Comparison of ENCODE assay signal across 25 cellular contexts in genomic region chr1:184368354-184368753, GRCh38. TPM values are rescaled to one million over a fixed set of nuclear protein-coding genes. Genes with fewer than 3 reads are reported as not detected.
"Had no signal": no experiment of that assay in that cellular context is flagged by ENCODE, and none has a peak within 500 bp of the region (broad histone marks: within the 10 kb centered on the region; RNA-seq: fewer than 3 reads in every experiment).

No MANE protein-coding gene starts in this region.

- H3K4me3 ChIP-seq: coronary artery, esophagus muscularis mucosa, neural progenitor cell, sigmoid colon, suprapubic skin, transverse colon, upper lobe of right lung, uterus had no signal

- H3K36me3 ChIP-seq: esophagus muscularis mucosa, neural progenitor cell, sigmoid colon, suprapubic skin, transverse colon, upper lobe of right lung, uterus had no signal

- FAIRE-seq: endothelial cell of umbilical vein, frontal cortex, keratinocyte, small intestine had no signal

- H3K4me1 ChIP-seq: parathyroid adenoma, suprapubic skin, upper lobe of right lung, uterus had no signal

- H3K27ac ChIP-seq: coronary artery, esophagus muscularis mucosa, neural progenitor cell, parathyroid adenoma, suprapubic skin, transverse colon, upper lobe of right lung, uterus had no signal

- ATAC-seq: naive thymus-derived CD4-positive, alpha-beta T cell; right cardiac atrium; stimulated activated naive CD8-positive, alpha-beta T cell treated with anti-CD3 and anti-CD28 coated beads, Interleukin-15, amount 100 ng/mL, for 72 hours; upper lobe of right lung had no signal

- H3K27me3 ChIP-seq: esophagus muscularis mucosa, neural progenitor cell, sigmoid colon, suprapubic skin, transverse colon, upper lobe of right lung, uterus had no signal

- DNase-seq: dermis blood vessel endothelial cell; effector memory CD4-positive, alpha-beta T cell; head of caudate nucleus; mesendoderm; midbrain; naive thymus-derived CD4-positive, alpha-beta T cell; right cardiac atrium; sigmoid colon; small intestine; stimulated activated CD4-positive, alpha-beta T cell treated with anti-CD3 and anti-CD28 coated beads, Interleukin-1b, Interleukin-23, amount 100 ng/mL, for 48 hours; stimulated activated CD4-positive, alpha-beta T cell treated with anti-CD3 and anti-CD28 coated beads, Interleukin-4, amount 100 ng/mL, for 1 hour; stimulated activated CD8-positive, alpha-beta memory T cell treated with anti-CD3 and anti-CD28 coated beads, Interleukin-4, amount 100 ng/mL, for 48 hours; stimulated activated naive CD4-positive, alpha-beta T cell; stimulated activated naive CD8-positive, alpha-beta T cell treated with anti-CD3 and anti-CD28 coated beads, Interleukin-15, amount 100 ng/mL, for 72 hours; transverse colon; upper lobe of right lung; uterus had no signal

- H3K9me3 ChIP-seq: esophagus muscularis mucosa, sigmoid colon, suprapubic skin, transverse colon, upper lobe of right lung, uterus had no signal

RNA-seq across cellular contexts. Expression of gene C1orf21, which starts 18.5 kb away (rescaled TPM):
- polyA plus RNA-seq: naive thymus-derived CD4-positive, alpha-beta T cell had no signal
